ENCODE assay signal across 17 cellular contexts in the genomic region with DNA sequence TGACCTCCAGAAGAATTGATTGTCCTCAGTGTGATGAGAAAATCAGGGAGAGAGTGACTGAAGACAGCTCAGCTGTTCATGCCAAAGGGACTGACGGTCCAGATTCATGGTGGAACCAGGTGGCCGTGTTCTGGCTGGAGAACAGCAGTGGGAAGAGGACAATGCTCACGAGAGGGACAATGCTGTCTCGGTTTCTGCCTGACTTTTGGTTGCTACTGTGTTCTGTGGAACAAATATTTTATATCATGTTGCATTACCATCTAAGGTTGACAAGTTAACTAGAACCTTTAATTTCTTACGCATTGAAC. TPM values are rescaled to one million over a fixed set of nuclear protein-coding genes. Genes with fewer than 3 reads are reported as not detected.
A peak's percentile ranks its signal among the peaks of the same experiment; 100 is the strongest.
DNase-seq lines count a peak whose midpoint lies in the region; ATAC-seq, FAIRE-seq and TF ChIP-seq lines count a peak whose summit lies in the region.
"Had no signal": no experiment of that assay in that cellular context is flagged by ENCODE, and none has a peak within 500 bp of the region (broad histone marks: within the 10 kb centered on the region; RNA-seq: fewer than 3 reads in every experiment).

No MANE protein-coding gene starts in this region.

- dilution Hi-C loops in keratinocyte (cut with MboI; ENCODE audit: extremely low pct_ligation_motif_present, low sequenced_read_pairs), result no loop called here

- intact Hi-C loops in HCT116 (cut with micrococcal nuclease), result no loop called here

- peak overlapping the region; percentile 14; the same call in 1 of the 2 replicates for H3K27ac Mint-ChIP-seq in WTC11

- H2AFZ ChIP-seq in HCT116 (ENCODE audit: low read depth, low read length, poor library complexity, severe bottlenecking) (no peak overlapping the region), keratinocyte (ENCODE audit: control insufficient read depth, low read length) (no peak overlapping the region)

- FAIRE-seq in keratinocyte (lab: Jason Lieb, UNC), result no peak
- FAIRE-seq: urothelium cell line had no signal

- no peak for ATAC-seq in HCT116
- ATAC-seq in WTC11, result no peak
- ATAC-seq in GM18907 (IDR thresholded peaks at IDR 0.05; ENCODE audit: unreplicated experiment), result no peak

- H3K79me2 ChIP-seq in HCT116 (ENCODE audit: insufficient read depth, low read length), result peaks cover 94% of the 10 kb centered on the region
- H3K79me2 ChIP-seq in keratinocyte (ENCODE audit: control insufficient read depth, insufficient read depth, low read length), result peaks cover 94% of the 10 kb centered on the region

- H3K9me3 ChIP-seq in HCT116 (ENCODE audit: control insufficient read depth in 1 of 2, insufficient read depth in 1 of 2, low read depth in 1 of 2, low read length in 2 of 2), result no peaks in the 10 kb centered on the region
- no peaks in the 10 kb centered on the region for H3K9me3 ChIP-seq in keratinocyte (ENCODE audit: control insufficient read depth, low read depth, low read length)
- no peaks in the 10 kb centered on the region for H3K9me3 ChIP-seq in skeletal muscle satellite cell (replicated peaks; ENCODE audit: low read length)

- H3K4me3 Mint-ChIP-seq in WTC11, result no peak overlapping the region
- H3K4me3 Mint-ChIP-seq: neural crest cell had no signal

- no peaks in the 10 kb centered on the region for H3K9me3 Mint-ChIP-seq in WTC11
- H3K9me3 Mint-ChIP-seq: neural crest cell had no signal

- no peaks in the 10 kb centered on the region for H3K9me2 ChIP-seq in HCT116 (ENCODE audit: insufficient read depth)

- peaks cover 42 to 52% of the 10 kb centered on the region in 2 experiments for H3K4me1 ChIP-seq in HCT116 (ENCODE audit: control insufficient read depth in 1 of 2, insufficient read depth in 2 of 2, low read length in 2 of 2)
- peaks cover 53% of the 10 kb centered on the region for H3K4me1 ChIP-seq in keratinocyte (ENCODE audit: control insufficient read depth, extremely low read depth, insufficient read depth, low read length)
- H3K4me1 ChIP-seq in skeletal muscle satellite cell (ENCODE audit: control insufficient read depth, insufficient read depth, low read length), result peaks cover 54% of the 10 kb centered on the region

- no peaks in the 10 kb centered on the region for H3K36me3 ChIP-seq in HCT116 (ENCODE audit: control insufficient read depth in 1 of 2, insufficient read depth in 2 of 2, low read length in 2 of 2)
- no peaks in the 10 kb centered on the region for H3K36me3 ChIP-seq in keratinocyte (ENCODE audit: control insufficient read depth in 2 of 2, extremely low read depth in 1 of 2, insufficient read depth in 2 of 2, low read length in 2 of 2)
- no peaks in the 10 kb centered on the region for H3K36me3 ChIP-seq in skeletal muscle satellite cell (ENCODE audit: insufficient read depth, low read length)

- H3K27me3 Mint-ChIP-seq in WTC11 (ENCODE audit: low read depth), result no peaks in the 10 kb centered on the region; the same call in 1 of the 2 replicates

- H3K9me1 ChIP-seq in keratinocyte (ENCODE audit: control insufficient read depth, extremely low read depth, insufficient read depth, low read length), result no peaks in the 10 kb centered on the region

- no peak overlapping the region for H3K27ac ChIP-seq in HCT116 (ENCODE audit: low read depth, low read length)
- peak overlapping the region; percentile 89 for H3K27ac ChIP-seq in keratinocyte (ENCODE audit: control insufficient read depth, insufficient read depth, low read length)

- peaks cover 50% of the 10 kb centered on the region for H3K4me1 Mint-ChIP-seq in WTC11

- peak overlapping the region; percentile 60 for H3K4me2 ChIP-seq in HCT116 (ENCODE audit: low read length)
- peak overlapping the region; percentile 88 for H3K4me2 ChIP-seq in keratinocyte (ENCODE audit: control insufficient read depth, extremely low read depth, insufficient read depth, low read depth, low read length)
- peak overlapping the region; percentile 75 for H3K4me2 ChIP-seq in skeletal muscle satellite cell (ENCODE audit: low read length)

- no peak for DNase-seq in HCT116 (ENCODE audit: low read depth, low spot score)
- no peak for DNase-seq in WTC11 (ENCODE audit: low spot score)
- DNase-seq in keratinocyte (ENCODE audit: low read depth, low spot score), result no peak
- no peak for DNase-seq in NCI-H1417 treated with DMSO at 0.1 percent for 48 hours (lab: John Stamatoyannopoulos, UW)
- no peak for DNase-seq in anterior cingulate cortex (lab: John Stamatoyannopoulos, UW)
- no peak for DNase-seq in KG1 (lab: John Stamatoyannopoulos, UW)
- DNase-seq: activated CD4-positive, alpha-beta T cell treated with anti-CD3 and anti-CD28 coated beads, Interleukin-2, amount 50 U/mL, for 48 hours; activated T-cell treated with anti-CD3 and anti-CD28 coated beads, Interleukin-2, amount 50 U/mL, for 48 hours; AML-193; H7; hippocampal formation; SIG-M5; stimulated activated CD4-positive, alpha-beta T cell treated with anti-CD3 and anti-CD28 coated beads, Interleukin-4, amount 100 ng/mL, for 24 hours had no signal

- TF ChIP-seq CTCF in HCT116 (IDR thresholded peaks at IDR 0.05 in 2 of 3, conservative IDR thresholded peaks at IDR 0.05 in 1 of 3; ENCODE audit: borderline replicate concordance in 1 of 3, insufficient read depth in 1 of 3, low read depth in 2 of 3, low read length in 2 of 3) (no peak), WTC11 (IDR thresholded peaks at IDR 0.05) (no peak), keratinocyte (optimal IDR thresholded peaks at IDR 0.05 in 1 of 3, IDR thresholded peaks at IDR 0.05 in 1 of 3, conservative IDR thresholded peaks at IDR 0.05 in 1 of 3; ENCODE audit: extremely low read depth in 1 of 3, insufficient read depth in 2 of 3, low read length in 3 of 3) (no peak)

- TF ChIP-seq RAD21 in HCT116 (IDR thresholded peaks at IDR 0.05; ENCODE audit: low read depth), result no peak

- no TSS peak for BruUV-seq in HCT116 (replicated peaks; lab: Mats Ljungman, UMichigan)

- H4K20me1 ChIP-seq in HCT116 (ENCODE audit: insufficient read depth), result no peaks in the 10 kb centered on the region
- H4K20me1 ChIP-seq in keratinocyte (ENCODE audit: control insufficient read depth, extremely low read depth, insufficient read depth, low read length), result no peaks in the 10 kb centered on the region

- CTCF ChIA-PET in HCT116 (lab: Charles Lee), result no interaction called here
- CTCF ChIA-PET in WTC11 (lab: Charles Lee), result interaction anchor here (0.6 to 0.9 kb wide), 2 partner anchors 33 to 74 kb away, joined by 3 to 7 read pairs; no protein-coding TSS in a partner anchor

- H3K36me3 Mint-ChIP-seq in WTC11, result no peaks in the 10 kb centered on the region

- RAD21 ChIA-PET in HCT116 (lab: Charles Lee; ENCODE audit: low non-redundant PET in 1 of 2, low total read pairs in 2 of 2, uncharacterized antibody in 2 of 2, unreplicated experiment in 2 of 2), result no interaction called here

- H3K4me3 ChIP-seq in HCT116 (replicated peaks in 1 of 2; ENCODE audit: low read depth in 1 of 2, low read length in 2 of 2) (no peak overlapping the region), keratinocyte (ENCODE audit: control insufficient read depth in 2 of 3, extremely low read depth in 1 of 3, insufficient read depth in 2 of 3, low read depth in 1 of 3, low read length in 3 of 3) (no peak overlapping the region), skeletal muscle satellite cell (ENCODE audit: low read length) (no peak overlapping the region)

- H3K27me3 ChIP-seq in HCT116 (ENCODE audit: insufficient read depth, low read length), result no peaks in the 10 kb centered on the region
- no peaks in the 10 kb centered on the region for H3K27me3 ChIP-seq in keratinocyte (ENCODE audit: control insufficient read depth, extremely low read depth, insufficient read depth, low read length)
- no peaks in the 10 kb centered on the region for H3K27me3 ChIP-seq in skeletal muscle satellite cell (ENCODE audit: control insufficient read depth, insufficient read depth, low read length)

- no peak for TF ChIP-seq POLR2A in HCT116 (IDR thresholded peaks at IDR 0.05; ENCODE audit: borderline replicate concordance, extremely low read depth, insufficient read depth, insufficient read length)

- H3K9ac ChIP-seq in HCT116 (ENCODE audit: low read length) (no peak overlapping the region), keratinocyte (ENCODE audit: control insufficient read depth, extremely low read depth, insufficient read depth, low read length) (no peak overlapping the region), skeletal muscle satellite cell (ENCODE audit: low read depth, low read length) (no peak overlapping the region)

- POLR2A ChIA-PET in HCT116 (lab: Charles Lee) (no interaction called here), WTC11 (lab: Charles Lee) (no interaction called here)

TF ChIP-seq in HCT116, 20 proteins besides CTCF, POLR2A, EP300 and RAD21:
- TF ChIP-seq EGR1 (IDR thresholded peaks at IDR 0.05; ENCODE audit: low read depth), result no peak
- no peak for TF ChIP-seq JUND (IDR thresholded peaks at IDR 0.05)

RNA-seq across cellular contexts. Expression of a gene that starts 58.0 kb away (rescaled TPM):
- 6.3 TPM for total RNA-seq in HCT116 (2021; ENCODE audit: unreplicated experiment)
- 1.3 TPM in 2 replicates for polyA plus RNA-seq in HCT116 (2012)
- total RNA-seq in WTC11 (2021), result 9.2 to 12.2 TPM (median 10.0 TPM) in 3 replicates
- 3.1 to 6.1 TPM (median 3.6 TPM) in 3 replicates for polyA plus RNA-seq in keratinocyte
- 3.0 TPM for polyA plus RNA-seq in keratinocyte (2011; ENCODE audit: low read depth)
- polyA plus RNA-seq in keratinocyte (2011; cell fraction: cytosol; rRNA removed), result 2.7 and 3.7 TPM in 2 replicates
- 5.0 and 5.1 TPM in 2 replicates for polyA plus RNA-seq in keratinocyte (2011; cell fraction: nucleus; rRNA removed)
- 3.0 and 4.1 TPM in 2 replicates for polyA plus RNA-seq in keratinocyte (2012; ENCODE audit: low replicate concordance)
- polyA minus RNA-seq in keratinocyte, result 3.7 to 15.9 TPM (median 7.9 TPM) in 3 replicates
- 3.5 TPM for polyA minus RNA-seq in keratinocyte (2011; cell fraction: cytosol; rRNA and poly(A)+ RNA removed)
- polyA minus RNA-seq in keratinocyte (2011; cell fraction: nucleus; rRNA and poly(A)+ RNA removed), result 13.6 and 34.8 TPM in 2 replicates
- total RNA-seq in skeletal muscle satellite cell (2012; rRNA removed), result 11.8 and 29.4 TPM in 2 replicates
